13 cellular contexts compared by ENCODE assay signal in genomic region chrX:30643313-30643821, GRCh38.
DNase-seq lines count a peak whose midpoint lies in the region; ATAC-seq and TF ChIP-seq lines count a peak whose summit lies in the region.
"Had no signal": no experiment of that assay in that cellular context is flagged by ENCODE, and none has a peak within 500 bp of the region (broad histone marks: within the 10 kb centered on the region; RNA-seq: fewer than 3 reads in every experiment).

No MANE protein-coding gene starts in this region.

- no peak for TF ChIP-seq CTCF in choroid plexus epithelial cell (conservative IDR thresholded peaks at IDR 0.05; ENCODE audit: low read depth, low read length)

- H3K27me3 Mint-ChIP-seq in stimulated activated memory B cell treated with anti-CD40 and anti-IgM and Interleukin-4, amounts not matched to agents 10 μg/mL and 1 μg/mL and 100 μg/mL, for 72 hours, result no peaks in the 10 kb centered on the region

- peak; percentile 84 for DNase-seq in CD1c-positive myeloid dendritic cell (ENCODE audit: extremely low spot score)
- peak; percentile 8 to 28 for DNase-seq in Kasumi-1 (lab: John Stamatoyannopoulos, UW)
- peak; percentile 92 for DNase-seq in choroid plexus epithelial cell (ENCODE audit: low read depth)
- no peak for DNase-seq in NCI-H187 treated with DMSO at 0.1 percent for 48 hours (lab: John Stamatoyannopoulos, UW)
- no peak for DNase-seq in inferior parietal cortex (ENCODE audit: extremely low spot score)
- DNase-seq: DMS79; endodermal cell; NCI-H1417 treated with DMSO at 0.1 percent for 48 hours; stimulated activated CD4-positive, alpha-beta T cell treated with anti-CD3 and anti-CD28 coated beads, Interleukin-12 subunit alpha, Interleukin-12 subunit beta, amount 100 ng/mL, for 4 hours; stimulated activated CD8-positive, alpha-beta memory T cell treated with anti-CD3 and anti-CD28 coated beads, Interleukin-4, amount 100 ng/mL, for 48 hours had no signal

- no peak overlapping the region for H3K27ac Mint-ChIP-seq in stimulated activated memory B cell treated with anti-CD40 and anti-IgM and Interleukin-4, amounts not matched to agents 10 μg/mL and 1 μg/mL and 100 μg/mL, for 72 hours
- H3K27ac Mint-ChIP-seq: endodermal cell had no signal

- no peaks in the 10 kb centered on the region for H3K9me3 ChIP-seq in mucosa of rectum (ENCODE audit: control insufficient read depth in 2 of 2, low read length in 2 of 2)
- H3K9me3 ChIP-seq: ascending aorta had no signal

- no peaks in the 10 kb centered on the region for H3K9me3 Mint-ChIP-seq in stimulated activated memory B cell treated with anti-CD40 and anti-IgM and Interleukin-4, amounts not matched to agents 10 μg/mL and 1 μg/mL and 100 μg/mL, for 72 hours

- peak overlapping the region; percentile 13 to 18 for H3K27ac ChIP-seq in mucosa of rectum (ENCODE audit: low read depth in 2 of 2, low read length in 2 of 2)
- H3K27ac ChIP-seq: ascending aorta had no signal

- no peaks in the 10 kb centered on the region for H3K4me1 ChIP-seq in mucosa of rectum (ENCODE audit: control insufficient read depth in 2 of 2, insufficient read depth in 2 of 2, low read length in 2 of 2)
- H3K4me1 ChIP-seq: ascending aorta had no signal

- no peak for ATAC-seq in stimulated activated memory B cell treated with anti-CD40 and anti-IgM and Interleukin-4, amounts not matched to agents 10 μg/mL and 1 μg/mL and 100 μg/mL, for 72 hours

- H3K4me3 ChIP-seq in choroid plexus epithelial cell (ENCODE audit: low read depth, low read length) (no peak overlapping the region), mucosa of rectum (ENCODE audit: low read length in 2 of 2) (no peak overlapping the region)
- H3K4me3 ChIP-seq: ascending aorta had no signal

- H3K27me3 ChIP-seq in mucosa of rectum (ENCODE audit: control insufficient read depth in 2 of 2, insufficient read depth in 2 of 2, low read length in 2 of 2), result no peaks in the 10 kb centered on the region
- H3K27me3 ChIP-seq: ascending aorta had no signal

- no peak overlapping the region for H3K4me3 Mint-ChIP-seq in stimulated activated memory B cell treated with anti-CD40 and anti-IgM and Interleukin-4, amounts not matched to agents 10 μg/mL and 1 μg/mL and 100 μg/mL, for 72 hours
- H3K4me3 Mint-ChIP-seq: endodermal cell had no signal

- no peaks in the 10 kb centered on the region for H3K36me3 Mint-ChIP-seq in stimulated activated memory B cell treated with anti-CD40 and anti-IgM and Interleukin-4, amounts not matched to agents 10 μg/mL and 1 μg/mL and 100 μg/mL, for 72 hours

- H3K36me3 ChIP-seq in mucosa of rectum (ENCODE audit: control insufficient read depth in 2 of 2, insufficient read depth in 2 of 2, low read length in 2 of 2), result no peaks in the 10 kb centered on the region
- H3K36me3 ChIP-seq: ascending aorta had no signal

- H3K9ac ChIP-seq in mucosa of rectum (ENCODE audit: low read depth in 1 of 2, low read length in 2 of 2), result no peak overlapping the region

- peaks cover 4% of the 10 kb centered on the region for H3K4me1 Mint-ChIP-seq in stimulated activated memory B cell treated with anti-CD40 and anti-IgM and Interleukin-4, amounts not matched to agents 10 μg/mL and 1 μg/mL and 100 μg/mL, for 72 hours
- H3K4me1 Mint-ChIP-seq: endodermal cell had no signal

Comparison
In these comparisons a context has a peak if more than half of its experiments do, and no peak if none do; other contexts are left out.
1. DNase-seq: peak in CD1c-positive myeloid dendritic cell (single experiment), Kasumi-1 (2 of 2) and choroid plexus epithelial cell (single experiment); none in NCI-H187 treated with DMSO at 0.1 percent for 48 hours (single experiment) and inferior parietal cortex (single experiment).